In the genomic region with DNA sequence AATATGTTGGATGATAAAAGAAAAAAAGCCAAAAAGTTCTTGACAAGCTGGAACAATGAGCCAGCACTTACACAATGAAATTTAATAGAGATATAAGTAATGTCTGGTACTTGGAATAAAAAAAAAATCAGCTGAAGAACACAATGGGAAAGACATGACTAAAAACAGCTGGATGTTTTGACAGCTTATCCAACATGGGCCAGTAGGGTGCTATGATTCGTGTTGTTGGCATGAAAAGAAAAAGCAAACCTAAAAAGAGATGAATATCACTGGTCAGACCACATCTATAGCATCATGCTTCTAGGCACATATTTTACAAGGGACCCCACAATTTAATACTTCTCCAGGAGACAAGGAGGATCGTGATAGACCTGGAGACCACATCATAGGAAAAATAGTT, we compare ENCODE assay signal across 17 cellular contexts.
A peak's percentile ranks its signal among the peaks of the same experiment; 100 is the strongest.
DNase-seq lines count a peak whose midpoint lies in the region.
"Had no signal": no experiment of that assay in that cellular context is flagged by ENCODE, and none has a peak within 500 bp of the region (broad histone marks: within the 10 kb centered on the region; RNA-seq: fewer than 3 reads in every experiment).

No MANE protein-coding gene starts in this region.

- intact Hi-C loops in posterior vena cava (cut with DNase I): no loop called here

- DNase-seq in HCEC 1CT (peak; percentile 53), amniotic epithelial cell (ENCODE audit: low read depth) (peak; percentile 55), fibroblast of peridontal ligament (ENCODE audit: extremely low read depth) (peak; percentile 72), renal cortical epithelial cell (ENCODE audit: low read depth) (peak; percentile 27), anterior cingulate cortex (lab: John Stamatoyannopoulos, UW) (no peak), AG08396 (ENCODE audit: low spot score) (no peak), posterior vena cava (ENCODE audit: low spot score) (no peak)
- DNase-seq: activated B cell treated with CpG ODN at 0.5 μM for 24 hours; activated CD4-positive, alpha-beta memory T cell treated with anti-CD3 and anti-CD28 coated beads, Interleukin-2, amount 10 ng/mL, durations not matched to agents 7 days and 5 days; activated naive CD4-positive, alpha-beta T cell treated with anti-CD3 and anti-CD28 coated beads for 36 hours; CD4-positive, alpha-beta T cell; foreskin melanocyte; KBM-7; MV-4-11; naive thymus-derived CD4-positive, alpha-beta T cell; NCI-H1930; testis had no signal

Comparison
In these comparisons a context has a peak if more than half of its experiments do, and no peak if none do; other contexts are left out.
1. DNase-seq: peak in HCEC 1CT (single experiment), amniotic epithelial cell (single experiment), fibroblast of peridontal ligament (single experiment) and renal cortical epithelial cell (single experiment); none in anterior cingulate cortex (0 of 58), AG08396 (single experiment) and posterior vena cava (single experiment).